In the genomic region with DNA sequence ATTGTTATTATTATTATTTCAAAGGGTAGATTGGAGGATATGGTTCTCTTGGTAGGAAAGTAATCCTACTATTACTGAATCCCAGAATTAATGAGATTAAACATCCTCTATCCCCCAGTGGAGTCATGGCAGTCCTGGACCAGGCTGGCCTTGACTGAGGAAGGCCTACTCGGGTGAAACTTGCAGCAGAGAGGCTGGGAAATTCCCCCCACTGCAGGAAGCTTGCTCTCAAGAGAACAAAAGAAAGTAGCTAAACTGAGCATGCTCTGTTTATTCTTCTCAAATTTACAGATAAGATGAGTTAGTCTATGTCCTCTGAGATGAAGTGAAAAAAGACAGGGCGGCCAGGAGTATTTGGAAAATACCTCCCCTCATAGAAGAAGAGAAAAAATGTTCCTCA, we compare ENCODE assay signal across 14 cellular contexts.
A peak's percentile ranks its signal among the peaks of the same experiment; 100 is the strongest.
DNase-seq lines count a peak whose midpoint lies in the region; ATAC-seq and TF ChIP-seq lines count a peak whose summit lies in the region.
"Had no signal": no experiment of that assay in that cellular context is flagged by ENCODE, and none has a peak within 500 bp of the region (broad histone marks: within the 10 kb centered on the region; RNA-seq: fewer than 3 reads in every experiment).

No MANE protein-coding gene starts in this region.

- no peaks in the 10 kb centered on the region for H3K4me1 Mint-ChIP-seq in HFFc6 (ENCODE audit: low read depth)

- no peaks in the 10 kb centered on the region for H3K9me3 Mint-ChIP-seq in HFFc6

- H3K27ac Mint-ChIP-seq in HFFc6: no peak overlapping the region

- no peaks in the 10 kb centered on the region for H3K36me3 ChIP-seq in brain microvascular endothelial cell (replicated peaks)

- intact Hi-C loops in dorsolateral prefrontal cortex (cut with DNase I): no loop called here

- in situ Hi-C loops in brain microvascular endothelial cell (cut with HindIII; ENCODE audit: low pct_ligation_motif_present, low sequenced_read_pairs): no loop called here

- no peak for TF ChIP-seq CTCF in brain microvascular endothelial cell (IDR thresholded peaks at IDR 0.05; ENCODE audit: low read depth, low read length, missing control alignments)
- no peak for TF ChIP-seq CTCF in HFFc6 (IDR thresholded peaks at IDR 0.05)
- TF ChIP-seq CTCF in dorsolateral prefrontal cortex (IDR thresholded peaks at IDR 0.05 in 54 of 56, conservative IDR thresholded peaks at IDR 0.05 in 2 of 56; ENCODE audit: low read depth in 1 of 56, partially characterized antibody in 56 of 56): no peak

- no peak overlapping the region for H3K4me3 Mint-ChIP-seq in HFFc6

- peak; percentile 84 for ATAC-seq in GM18511 (IDR thresholded peaks at IDR 0.05; ENCODE audit: unreplicated experiment)
- ATAC-seq in GM19468 (IDR thresholded peaks at IDR 0.05; ENCODE audit: extremely low read depth, unreplicated experiment): peak; percentile 33
- ATAC-seq in HG03095 (IDR thresholded peaks at IDR 0.05; ENCODE audit: unreplicated experiment): peak; percentile 84

- H3K27me3 ChIP-seq in brain microvascular endothelial cell (replicated peaks) (no peaks in the 10 kb centered on the region), dorsolateral prefrontal cortex (peaks cover 0 to 4% (median 0%) of the 10 kb centered on the region in 45 donors)

- H3K27ac ChIP-seq in brain microvascular endothelial cell (no peak overlapping the region), dorsolateral prefrontal cortex (no peak overlapping the region)

- no peaks in the 10 kb centered on the region for H3K36me3 Mint-ChIP-seq in HFFc6 (ENCODE audit: low read depth)

- DNase-seq in brain microvascular endothelial cell (peak; percentile 12), HFFc6 (no peak), COLO829 (ENCODE audit: low spot score) (no peak), dorsolateral prefrontal cortex (no peak), cerebellar nuclear complex (lab: John Stamatoyannopoulos, UW) (no peak)
- DNase-seq: amygdala; COR-L47; KBM-7; mammary epithelial cell; NCI-H2029; stimulated activated naive CD4-positive, alpha-beta T cell treated with Interleukin-2 at 50 U/mL for 16 hours had no signal

- no peaks in the 10 kb centered on the region; the same call in 1 of the 2 replicates for H3K27me3 Mint-ChIP-seq in HFFc6 (ENCODE audit: insufficient read depth)

- H3K4me3 ChIP-seq in brain microvascular endothelial cell (ENCODE audit: low read depth, low read length): no peak overlapping the region
- no peak overlapping the region for H3K4me3 ChIP-seq in dorsolateral prefrontal cortex

Comparison
In these comparisons a context has a peak if more than half of its experiments do, and no peak if none do; other contexts are left out.
1. ATAC-seq: peak in every context shown above with its lines; median percentile 84 in GM18511; 84 in HG03095; 33 in GM19468.